19 cellular contexts compared by ENCODE assay signal in the genomic region with DNA sequence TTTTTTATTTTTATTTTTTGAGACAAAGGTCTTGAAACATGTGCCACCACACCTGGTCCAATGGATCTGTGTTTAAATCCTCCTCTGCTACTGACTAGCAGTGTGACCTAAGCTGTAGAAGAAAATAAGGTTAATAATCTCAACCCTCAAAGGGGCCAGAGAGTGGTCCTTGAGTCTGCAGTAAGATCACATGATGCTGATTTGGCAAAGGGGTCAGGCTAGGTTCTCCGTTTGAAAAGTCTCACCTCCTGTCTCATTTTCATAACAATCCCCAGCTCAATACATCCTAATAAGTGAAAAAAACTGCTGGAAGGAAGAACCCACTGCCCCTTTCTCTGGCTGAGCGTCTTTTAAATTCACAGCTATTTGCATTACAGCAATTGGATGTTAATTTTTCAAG. TPM values are rescaled to one million over a fixed set of nuclear protein-coding genes. Genes with fewer than 3 reads are reported as not detected.
"Had no signal": no experiment of that assay in that cellular context is flagged by ENCODE, and none has a peak within 500 bp of the region (broad histone marks: within the 10 kb centered on the region; RNA-seq: fewer than 3 reads in every experiment).

No MANE protein-coding gene starts in this region.

- H3K36me3 ChIP-seq: gastrocnemius medialis, heart right ventricle, stomach, thoracic aorta, transverse colon had no signal

- DNase-seq: effector memory CD4-positive, alpha-beta T cell; gastrocnemius medialis; heart right ventricle; hypothalamus; immature natural killer cell; kidney; left cardiac atrium; left ventricle myocardium superior; naive thymus-derived CD4-positive, alpha-beta T cell; right cardiac atrium; stimulated activated CD4-positive, alpha-beta T cell treated with anti-CD3 and anti-CD28 coated beads, Interleukin-12 subunit alpha, Interleukin-12 subunit beta, amount 100 ng/mL, for 4 hours; stimulated activated naive CD4-positive, alpha-beta T cell; stomach; substantia nigra; transverse colon had no signal

- H3K27me3 Mint-ChIP-seq: naive thymus-derived CD4-positive, alpha-beta T cell had no signal

- H3K4me3 Mint-ChIP-seq: immature natural killer cell; naive thymus-derived CD4-positive, alpha-beta T cell had no signal

- H3K4me3 ChIP-seq: gastrocnemius medialis, heart right ventricle, lung, stomach, thoracic aorta, transverse colon had no signal

- ATAC-seq: esophagus mucosa; gastrocnemius medialis; heart right ventricle; left cardiac atrium; left ventricle myocardium superior; naive thymus-derived CD4-positive, alpha-beta T cell; right cardiac atrium had no signal

- H3K27ac ChIP-seq: gastrocnemius medialis, heart right ventricle, stomach, thoracic aorta, transverse colon had no signal

- H3K4me1 Mint-ChIP-seq: immature natural killer cell had no signal

- H3K36me3 Mint-ChIP-seq: immature natural killer cell; naive thymus-derived CD4-positive, alpha-beta T cell had no signal

- H3K27me3 ChIP-seq: gastrocnemius medialis, heart right ventricle, stomach, transverse colon had no signal

- H3K27ac Mint-ChIP-seq: immature natural killer cell had no signal

- H3K9me3 Mint-ChIP-seq: immature natural killer cell; naive thymus-derived CD4-positive, alpha-beta T cell had no signal

RNA-seq across cellular contexts. Expression of a gene that starts 14.7 kb away (rescaled TPM):
- polyA plus RNA-seq: naive thymus-derived CD4-positive, alpha-beta T cell; neural cell had no signal
